Comparison of ENCODE assay signal across 16 cellular contexts in genomic region chr13:111900390-111901180, GRCh38.
DNase-seq lines count a peak whose midpoint lies in the region; ATAC-seq and TF ChIP-seq lines count a peak whose summit lies in the region.
"Had no signal": no experiment of that assay in that cellular context is flagged by ENCODE, and none has a peak within 500 bp of the region (broad histone marks: within the 10 kb centered on the region; RNA-seq: fewer than 3 reads in every experiment).

No MANE protein-coding gene starts in this region.

- no peak overlapping the region for H2BK20ac ChIP-seq in H9 (ENCODE audit: low read depth, low read length, poor library complexity, severe bottlenecking)

- no peak overlapping the region for H2AFZ ChIP-seq in H9 (ENCODE audit: low read length)

- no peak overlapping the region for H4K5ac ChIP-seq in H9 (ENCODE audit: insufficient read length, low read depth, low read length)

- no peaks in the 10 kb centered on the region for H3K23me2 ChIP-seq in H9 (ENCODE audit: insufficient read length, low read depth, low read length, poor library complexity, severe bottlenecking)

- no peaks in the 10 kb centered on the region for H3K79me1 ChIP-seq in H9 (ENCODE audit: insufficient read depth, low read depth, low read length, poor library complexity, severe bottlenecking)

- no peak overlapping the region for H2BK15ac ChIP-seq in H9 (ENCODE audit: low read depth, low read length)

- H3K18ac ChIP-seq in H9 (ENCODE audit: insufficient read length, low read depth, low read length) = no peak overlapping the region

- no peaks in the 10 kb centered on the region for H4K20me1 ChIP-seq in H9 (ENCODE audit: control insufficient read depth, insufficient read depth, insufficient read length)

- WGBS in H9 (ENCODE audit: extremely low coverage, insufficient read length, low lambda C conversion rate) = no CpG with 5 or more reads among the region's 26 CpGs
- 65% methylated on average over 26 of the region's 26 CpGs for WGBS in esophagus muscularis mucosa

- no peak overlapping the region for H3K9ac ChIP-seq in H9 (ENCODE audit: extremely low read depth, insufficient read length, low read length)

- H3K9me3 ChIP-seq in H9 (ENCODE audit: control insufficient read depth, low read depth, low read length) = no peaks in the 10 kb centered on the region
- no peaks in the 10 kb centered on the region for H3K9me3 ChIP-seq in esophagus muscularis mucosa
- H3K9me3 ChIP-seq: mucosa of descending colon, pancreas had no signal

- TF ChIP-seq POLR2A in esophagus muscularis mucosa (IDR thresholded peaks at IDR 0.05; ENCODE audit: low read depth) = no peak

- TF ChIP-seq CTCF in H9 (conservative IDR thresholded peaks at IDR 0.05) (no peak), esophagus muscularis mucosa (IDR thresholded peaks at IDR 0.05) (no peak), foreskin keratinocyte (conservative IDR thresholded peaks at IDR 0.05) (no peak)

- H2BK120ac ChIP-seq in H9 (ENCODE audit: low read depth, low read length, poor library complexity, severe bottlenecking) = no peak overlapping the region

- H3K27me3 ChIP-seq in H9 (ENCODE audit: insufficient read depth, low read length) (no peaks in the 10 kb centered on the region), esophagus muscularis mucosa (peaks cover 0 to 59% (median 0%) of the 10 kb centered on the region in 4 donors), foreskin keratinocyte (no peaks in the 10 kb centered on the region)

- TF ChIP-seq EP300 in esophagus muscularis mucosa (IDR thresholded peaks at IDR 0.05) = no peak

- H2AK5ac ChIP-seq in H9 (ENCODE audit: insufficient read length, low read length) = no peak overlapping the region

- intact Hi-C loops in esophagus muscularis mucosa (cut with DNase I) (no loop called here), posterior vena cava (cut with DNase I) (no loop called here)

- H3K56ac ChIP-seq in H9 (ENCODE audit: insufficient read length, low read depth, low read length) = no peak overlapping the region

- H3K14ac ChIP-seq in H9 (ENCODE audit: insufficient read depth, low read length) = peak overlapping the region; percentile 50; the same call in 1 of the 2 replicates

- DNase-seq in H9 = peak; percentile 24
- peak; percentile 39 for DNase-seq in NCI-H69 (lab: John Stamatoyannopoulos, UW)
- peak; percentile 79 for DNase-seq in esophagus muscularis mucosa (ENCODE audit: extremely low spot score)
- DNase-seq in posterior vena cava (ENCODE audit: low spot score) = peak; percentile 67
- DNase-seq in foreskin keratinocyte = no peak
- no peak for DNase-seq in HuH-7.5 (ENCODE audit: low spot score)
- DNase-seq: activated naive CD4-positive, alpha-beta T cell treated with anti-CD3 and anti-CD28 coated beads, Interleukin-2, amount 50 U/mL, for 16 hours; DMS 273 treated with DMSO at 0.1 percent for 48 hours; mucosa of descending colon; NCI-H226; trophoblast cell had no signal

- no peak overlapping the region for H3K23ac ChIP-seq in H9 (ENCODE audit: insufficient read length, low read depth, low read length)

- no peaks in the 10 kb centered on the region for H3K79me2 ChIP-seq in H9 (ENCODE audit: insufficient read depth, low read length)

- peak overlapping the region in 1 of 3 experiments; percentile 86; a peak in 2 of 7 replicates for H3K27ac Mint-ChIP-seq in H9
- H3K27ac Mint-ChIP-seq: stimulated activated memory B cell treated with anti-CD40 and anti-IgM and Interleukin-4, amounts not matched to agents 10 μg/mL and 1 μg/mL and 100 μg/mL, for 72 hours had no signal

- H3K9me3 Mint-ChIP-seq in H9 = no peaks in the 10 kb centered on the region; a peak in 1 of 5 replicates

- H3T11ph ChIP-seq in H9 (ENCODE audit: low read length) = no peak overlapping the region

- H4K91ac ChIP-seq in H9 (ENCODE audit: insufficient read length, low read depth, low read length) = no peak overlapping the region

- H3K4me1 ChIP-seq in H9 (ENCODE audit: insufficient read depth, low read length) = no peaks in the 10 kb centered on the region
- H3K4me1 ChIP-seq in esophagus muscularis mucosa = no peaks in the 10 kb centered on the region
- no peaks in the 10 kb centered on the region for H3K4me1 ChIP-seq in foreskin keratinocyte
- H3K4me1 ChIP-seq: pancreas, SJSA1 had no signal

- H3K4me3 Mint-ChIP-seq in H9 = no peak overlapping the region
- H3K4me3 Mint-ChIP-seq: stimulated activated memory B cell treated with anti-CD40 and anti-IgM and Interleukin-4, amounts not matched to agents 10 μg/mL and 1 μg/mL and 100 μg/mL, for 72 hours had no signal

- no peak overlapping the region for H3K4ac ChIP-seq in H9 (ENCODE audit: low read depth, low read length)

- no peak overlapping the region for H3K27ac ChIP-seq in H9 (ENCODE audit: insufficient read length, low read depth, low read length)
- H3K27ac ChIP-seq in esophagus muscularis mucosa (replicated peaks in 1 of 4) = no peak overlapping the region
- H3K27ac ChIP-seq in foreskin keratinocyte = no peak overlapping the region
- H3K27ac ChIP-seq: pancreas, SJSA1 had no signal

- H3K4me2 ChIP-seq in H9 (ENCODE audit: insufficient read depth, insufficient read length, low read length) = no peak overlapping the region

- no peak overlapping the region for H3K4me3 ChIP-seq in esophagus muscularis mucosa
- H3K4me3 ChIP-seq: mucosa of descending colon, pancreas, SJSA1 had no signal

- H3K27me3 Mint-ChIP-seq in H9 (ENCODE audit: low read depth) = peaks cover 41% of the 10 kb centered on the region
- H3K27me3 Mint-ChIP-seq: stimulated activated memory B cell treated with anti-CD40 and anti-IgM and Interleukin-4, amounts not matched to agents 10 μg/mL and 1 μg/mL and 100 μg/mL, for 72 hours had no signal

- no peak for ATAC-seq in foreskin keratinocyte
- no peak for ATAC-seq in HG03469 (IDR thresholded peaks at IDR 0.05; ENCODE audit: unreplicated experiment)
- ATAC-seq in GM21381 (IDR thresholded peaks at IDR 0.05; ENCODE audit: unreplicated experiment) = no peak
- ATAC-seq: mucosa of descending colon; pancreas; stimulated activated memory B cell treated with anti-CD40 and anti-IgM and Interleukin-4, amounts not matched to agents 10 μg/mL and 1 μg/mL and 100 μg/mL, for 72 hours had no signal

- H3K36me3 ChIP-seq in esophagus muscularis mucosa = no peaks in the 10 kb centered on the region
- H3K36me3 ChIP-seq: pancreas, SJSA1 had no signal

- H2BK12ac ChIP-seq in H9 (ENCODE audit: insufficient read length, low read depth, low read length) = no peak overlapping the region

- H4K8ac ChIP-seq in H9 (replicated peaks; ENCODE audit: insufficient read length, low read depth, low read length) = no peak overlapping the region

- H3K36me3 Mint-ChIP-seq in H9 (ENCODE audit: insufficient read depth in 1 of 3, low read depth in 3 of 3) = no peaks in the 10 kb centered on the region; a peak in 1 of 7 replicates
- H3K36me3 Mint-ChIP-seq: stimulated activated memory B cell treated with anti-CD40 and anti-IgM and Interleukin-4, amounts not matched to agents 10 μg/mL and 1 μg/mL and 100 μg/mL, for 72 hours had no signal

- no peak overlapping the region for H2BK5ac ChIP-seq in H9 (ENCODE audit: insufficient read length, low read length)

- peaks cover 2% of the 10 kb centered on the region in 2 experiments; a peak in 2 of 4 replicates for H3K4me1 Mint-ChIP-seq in H9
- H3K4me1 Mint-ChIP-seq: stimulated activated memory B cell treated with anti-CD40 and anti-IgM and Interleukin-4, amounts not matched to agents 10 μg/mL and 1 μg/mL and 100 μg/mL, for 72 hours had no signal

Comparison
In these comparisons a context has a peak if more than half of its experiments do, and no peak if none do; other contexts are left out.
1. DNase-seq: peak in H9 (single experiment), NCI-H69 (single experiment), esophagus muscularis mucosa (single experiment) and posterior vena cava (single experiment); none in foreskin keratinocyte (0 of 2) and HuH-7.5 (single experiment).